8 cellular contexts compared by ENCODE assay signal in the genomic region with DNA sequence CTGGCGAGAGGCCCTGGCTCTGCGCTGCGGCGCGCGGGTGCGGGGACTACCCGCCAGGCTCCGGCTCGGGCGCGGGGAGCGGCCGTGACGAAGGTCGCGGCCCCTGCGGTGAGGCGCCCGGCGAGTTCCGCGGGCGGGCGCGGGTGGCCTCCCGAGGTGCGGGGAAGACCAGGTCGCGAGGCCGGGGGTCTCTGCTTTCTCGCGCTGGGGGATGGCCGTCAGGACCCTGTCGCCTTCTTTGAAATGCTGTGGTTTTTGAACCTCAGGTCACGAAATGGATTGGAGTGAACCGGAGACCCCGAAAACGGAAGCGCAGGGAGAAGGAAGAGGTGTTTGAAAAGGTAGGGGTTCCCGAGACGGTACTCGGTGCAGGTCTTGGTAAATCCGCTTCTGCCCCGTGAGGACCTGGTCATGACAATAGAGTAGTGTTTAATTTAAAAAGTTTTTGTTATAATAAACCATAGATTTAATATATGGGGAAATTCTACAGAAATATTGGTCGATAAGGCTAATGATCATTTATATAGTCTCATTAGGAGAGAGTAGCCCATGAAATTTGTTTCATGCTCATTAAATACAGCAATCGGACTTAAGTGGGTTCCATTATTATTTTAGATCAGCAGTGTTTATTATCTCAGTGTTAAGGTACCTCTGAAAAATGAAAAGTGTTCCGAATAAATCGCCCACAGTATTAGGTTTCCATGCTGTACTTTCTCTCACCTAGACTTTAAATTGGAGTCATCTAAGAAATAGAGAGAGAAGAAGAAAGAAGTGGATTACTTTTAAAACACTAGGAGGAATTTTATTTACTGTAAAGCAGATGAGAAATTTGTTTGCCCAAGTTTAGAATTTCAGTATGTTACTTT.
DNase-seq lines count a peak whose midpoint lies in the region; ATAC-seq and TF ChIP-seq lines count a peak whose summit lies in the region.

No MANE protein-coding gene starts in this region.

- no peaks in the 10 kb centered on the region for H3K9me2 ChIP-seq in HCT116 (ENCODE audit: insufficient read depth)

- H3K4me3 ChIP-seq in CD8-positive, alpha-beta memory T cell (ENCODE audit: low read length) = no peak overlapping the region
- peak overlapping the region; percentile 60 to 73 for H3K4me3 ChIP-seq in HCT116 (replicated peaks in 1 of 2; ENCODE audit: low read depth in 1 of 2, low read length in 2 of 2)
- H3K4me3 ChIP-seq in iPS-18a (ENCODE audit: low read length) = peak overlapping the region; percentile 64

- H3K4me3 Mint-ChIP-seq in CD8-positive, alpha-beta memory T cell = peak overlapping the region; percentile 61 to 89 (median 78)
- peak overlapping the region; percentile 64 for H3K4me3 Mint-ChIP-seq in activated CD8-positive, alpha-beta T cell treated with anti-CD3 and anti-CD28 coated beads, Interleukin-2, amount 10 ng/mL, durations not matched to agents 7 days and 5 days
- H3K4me3 Mint-ChIP-seq in stimulated activated naive B cell treated with anti-CD40 and anti-IgM and Interleukin-4, amounts not matched to agents 10 μg/mL and 1 μg/mL and 100 μg/mL, for 72 hours = peak overlapping the region; percentile 65 to 73

- TF ChIP-seq POLR2A in HCT116 (IDR thresholded peaks at IDR 0.05; ENCODE audit: borderline replicate concordance, extremely low read depth, insufficient read depth, insufficient read length) = no peak

- H3K27ac ChIP-seq in CD8-positive, alpha-beta memory T cell (ENCODE audit: low read depth, low read length) = no peak overlapping the region
- H3K27ac ChIP-seq in HCT116 (ENCODE audit: low read depth, low read length) (peak overlapping the region; percentile 75), iPS-18a (ENCODE audit: low read length) (no peak overlapping the region)

- ATAC-seq in HCT116 = peak; percentile 13; the same call in 1 of the 2 replicates
- no peak for ATAC-seq in activated CD8-positive, alpha-beta T cell treated with anti-CD3 and anti-CD28 coated beads, Interleukin-2, amount 10 ng/mL, durations not matched to agents 7 days and 5 days
- no peak for ATAC-seq in stimulated activated naive B cell treated with anti-CD40 and anti-IgM and Interleukin-4, amounts not matched to agents 10 μg/mL and 1 μg/mL and 100 μg/mL, for 72 hours (replicated peaks)
- ATAC-seq in HG02610 (IDR thresholded peaks at IDR 0.05; ENCODE audit: unreplicated experiment) = no peak

- H3K4me1 Mint-ChIP-seq in CD8-positive, alpha-beta memory T cell = peaks cover 6 to 16% (median 16%) of the 10 kb centered on the region in 3 donors
- H3K4me1 Mint-ChIP-seq in activated CD8-positive, alpha-beta T cell treated with anti-CD3 and anti-CD28 coated beads, Interleukin-2, amount 10 ng/mL, durations not matched to agents 7 days and 5 days (ENCODE audit: low read depth) = peaks cover 4% of the 10 kb centered on the region
- H3K4me1 Mint-ChIP-seq in stimulated activated naive B cell treated with anti-CD40 and anti-IgM and Interleukin-4, amounts not matched to agents 10 μg/mL and 1 μg/mL and 100 μg/mL, for 72 hours = peaks cover 6 to 7% of the 10 kb centered on the region in 2 donors

- peaks cover 25% of the 10 kb centered on the region for H3K27me3 ChIP-seq in CD8-positive, alpha-beta memory T cell (ENCODE audit: insufficient read depth, low read length, poor library complexity, severe bottlenecking)
- H3K27me3 ChIP-seq in HCT116 (ENCODE audit: insufficient read depth, low read length) (no peaks in the 10 kb centered on the region), iPS-18a (ENCODE audit: control insufficient read depth, insufficient read depth, low read length) (peaks cover 41% of the 10 kb centered on the region)

- no peaks in the 10 kb centered on the region for H3K9me3 ChIP-seq in CD8-positive, alpha-beta memory T cell (ENCODE audit: low read length)
- H3K9me3 ChIP-seq in HCT116 (ENCODE audit: control insufficient read depth in 1 of 2, insufficient read depth in 1 of 2, low read depth in 1 of 2, low read length in 2 of 2) (no peaks in the 10 kb centered on the region), iPS-18a (ENCODE audit: control insufficient read depth, low read depth, low read length) (no peaks in the 10 kb centered on the region)

- no peaks in the 10 kb centered on the region for H3K9me3 Mint-ChIP-seq in CD8-positive, alpha-beta memory T cell
- H3K9me3 Mint-ChIP-seq in activated CD8-positive, alpha-beta T cell treated with anti-CD3 and anti-CD28 coated beads, Interleukin-2, amount 10 ng/mL, durations not matched to agents 7 days and 5 days (ENCODE audit: insufficient read depth) = no peaks in the 10 kb centered on the region
- H3K9me3 Mint-ChIP-seq in stimulated activated naive B cell treated with anti-CD40 and anti-IgM and Interleukin-4, amounts not matched to agents 10 μg/mL and 1 μg/mL and 100 μg/mL, for 72 hours = no peaks in the 10 kb centered on the region

- peaks cover 24 to 34% of the 10 kb centered on the region in 2 donors for H3K27me3 Mint-ChIP-seq in CD8-positive, alpha-beta memory T cell
- peaks cover 51% of the 10 kb centered on the region for H3K27me3 Mint-ChIP-seq in activated CD8-positive, alpha-beta T cell treated with anti-CD3 and anti-CD28 coated beads, Interleukin-2, amount 10 ng/mL, durations not matched to agents 7 days and 5 days (ENCODE audit: low read depth)
- H3K27me3 Mint-ChIP-seq in stimulated activated naive B cell treated with anti-CD40 and anti-IgM and Interleukin-4, amounts not matched to agents 10 μg/mL and 1 μg/mL and 100 μg/mL, for 72 hours = peaks cover 20 to 30% of the 10 kb centered on the region in 2 donors

- peaks cover 8% of the 10 kb centered on the region for H3K4me1 ChIP-seq in CD8-positive, alpha-beta memory T cell (ENCODE audit: insufficient read depth, low read length)
- peaks cover 6 to 22% of the 10 kb centered on the region in 2 experiments for H3K4me1 ChIP-seq in HCT116 (ENCODE audit: control insufficient read depth in 1 of 2, insufficient read depth in 2 of 2, low read length in 2 of 2)
- peaks cover 4% of the 10 kb centered on the region for H3K4me1 ChIP-seq in iPS-18a (ENCODE audit: control insufficient read depth, low read depth, low read length)

- H4K20me1 ChIP-seq in HCT116 (ENCODE audit: insufficient read depth) = no peaks in the 10 kb centered on the region

- H3K4me2 ChIP-seq in HCT116 (ENCODE audit: low read length) = peak overlapping the region; percentile 71

- no peak for TF ChIP-seq CTCF in HCT116 (IDR thresholded peaks at IDR 0.05 in 2 of 3, conservative IDR thresholded peaks at IDR 0.05 in 1 of 3; ENCODE audit: borderline replicate concordance in 1 of 3, insufficient read depth in 1 of 3, low read depth in 2 of 3, low read length in 2 of 3)

- no peak overlapping the region for H2AFZ ChIP-seq in HCT116 (ENCODE audit: low read depth, low read length, poor library complexity, severe bottlenecking)

- TF ChIP-seq RAD21 in HCT116 (IDR thresholded peaks at IDR 0.05; ENCODE audit: low read depth) = no peak

- no peaks in the 10 kb centered on the region for H3K36me3 ChIP-seq in CD8-positive, alpha-beta memory T cell (ENCODE audit: insufficient read depth, low read length)
- H3K36me3 ChIP-seq in HCT116 (ENCODE audit: control insufficient read depth in 1 of 2, insufficient read depth in 2 of 2, low read length in 2 of 2) (no peaks in the 10 kb centered on the region), iPS-18a (ENCODE audit: control insufficient read depth, low read depth, low read length) (no peaks in the 10 kb centered on the region)

- intact Hi-C loops in HCT116 (cut with micrococcal nuclease) = loop anchor here (5.0 kb wide), 1 partner anchor 223 kb away; no protein-coding TSS in a partner anchor

- H3K9ac ChIP-seq in HCT116 (ENCODE audit: low read length) (peak overlapping the region; percentile 52), iPS-18a (ENCODE audit: low read length) (no peak overlapping the region)

- BruUV-seq in HCT116 (replicated peaks; lab: Mats Ljungman, UMichigan) = no TSS peak

- POLR2A ChIA-PET in CD8-positive, alpha-beta memory T cell (lab: Charles Lee) = no interaction called here
- POLR2A ChIA-PET in HCT116 (lab: Charles Lee) = no interaction called here
- POLR2A ChIA-PET in activated CD8-positive, alpha-beta T cell treated with anti-CD3 and anti-CD28 coated beads, Interleukin-2, amount 10 ng/mL, durations not matched to agents 7 days and 5 days (lab: Charles Lee) = no interaction called here

- no peak for DNase-seq in CD8-positive, alpha-beta memory T cell
- no peak for DNase-seq in HCT116 (ENCODE audit: low read depth, low spot score)
- no peak for DNase-seq in activated CD8-positive, alpha-beta T cell treated with anti-CD3 and anti-CD28 coated beads, Interleukin-2, amount 10 ng/mL, durations not matched to agents 7 days and 5 days
- DNase-seq in stimulated activated naive B cell treated with anti-CD40 and anti-IgM and Interleukin-4, amounts not matched to agents 10 μg/mL and 1 μg/mL and 100 μg/mL, for 72 hours = no peak
- DNase-seq in hepatic stellate cell (ENCODE audit: low spot score) = no peak
- DNase-seq in NCI-H146 treated with DMSO at 0.1 percent for 48 hours (lab: John Stamatoyannopoulos, UW; ENCODE audit: unreplicated experiment) = no peak

- peaks cover 0 to 8% (median 5%) of the 10 kb centered on the region in 3 donors for H3K36me3 Mint-ChIP-seq in CD8-positive, alpha-beta memory T cell
- no peaks in the 10 kb centered on the region for H3K36me3 Mint-ChIP-seq in activated CD8-positive, alpha-beta T cell treated with anti-CD3 and anti-CD28 coated beads, Interleukin-2, amount 10 ng/mL, durations not matched to agents 7 days and 5 days (ENCODE audit: low read depth)
- H3K36me3 Mint-ChIP-seq in stimulated activated naive B cell treated with anti-CD40 and anti-IgM and Interleukin-4, amounts not matched to agents 10 μg/mL and 1 μg/mL and 100 μg/mL, for 72 hours = peaks cover 4 to 8% of the 10 kb centered on the region in 2 donors

- H3K79me2 ChIP-seq in HCT116 (ENCODE audit: insufficient read depth, low read length) = no peaks in the 10 kb centered on the region

- peak overlapping the region in 2 of 8 donors; percentile 54 to 64 for H3K27ac Mint-ChIP-seq in CD8-positive, alpha-beta memory T cell
- H3K27ac Mint-ChIP-seq in activated CD8-positive, alpha-beta T cell treated with anti-CD3 and anti-CD28 coated beads, Interleukin-2, amount 10 ng/mL, durations not matched to agents 7 days and 5 days = no peak overlapping the region
- no peak overlapping the region for H3K27ac Mint-ChIP-seq in stimulated activated naive B cell treated with anti-CD40 and anti-IgM and Interleukin-4, amounts not matched to agents 10 μg/mL and 1 μg/mL and 100 μg/mL, for 72 hours

- CTCF ChIA-PET in CD8-positive, alpha-beta memory T cell (lab: Charles Lee) = no interaction called here
- CTCF ChIA-PET in HCT116 (lab: Charles Lee) = interaction anchor here (0.6 kb wide), 1 partner anchor 336 kb away, joined by 3 read pairs; no protein-coding TSS in a partner anchor
- CTCF ChIA-PET in activated CD8-positive, alpha-beta T cell treated with anti-CD3 and anti-CD28 coated beads, Interleukin-2, amount 10 ng/mL, durations not matched to agents 7 days and 5 days (lab: Charles Lee) = no interaction called here

- RAD21 ChIA-PET in HCT116 (lab: Charles Lee; ENCODE audit: low non-redundant PET in 1 of 2, low total read pairs in 2 of 2, uncharacterized antibody in 2 of 2, unreplicated experiment in 2 of 2) = no interaction called here

TF ChIP-seq in HCT116, 20 proteins besides CTCF, POLR2A, EP300 and RAD21:
- TF ChIP-seq CEBPB (IDR thresholded peaks at IDR 0.05; ENCODE audit: low read depth) (no peak), ZFX (IDR thresholded peaks at IDR 0.05) (peak; percentile 43)
